ENCODE assay signal across 3 cellular contexts in the genomic region with DNA sequence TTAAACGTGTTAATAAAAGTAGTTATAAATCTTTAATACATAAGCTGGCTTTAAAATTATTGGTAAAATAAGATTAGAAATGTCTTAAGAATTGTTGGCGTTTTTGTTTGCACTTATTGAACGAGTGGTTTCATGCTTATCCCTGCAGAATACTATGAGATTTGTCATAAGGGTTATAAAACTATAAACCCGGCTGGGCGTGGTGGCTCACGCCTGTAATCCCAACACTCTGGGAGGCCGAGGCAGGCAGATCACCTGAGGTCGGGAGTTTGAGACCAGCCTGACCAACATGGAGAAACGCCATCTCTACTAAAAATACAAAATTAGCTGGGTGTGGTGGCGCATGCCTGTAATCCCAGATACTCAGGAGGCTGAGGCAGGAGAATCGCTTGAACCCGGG. TPM values are rescaled to one million over a fixed set of nuclear protein-coding genes. Genes with fewer than 3 reads are reported as not detected.
"Had no signal": no experiment of that assay in that cellular context is flagged by ENCODE, and none has a peak within 500 bp of the region (broad histone marks: within the 10 kb centered on the region; RNA-seq: fewer than 3 reads in every experiment).

No MANE protein-coding gene starts in this region.

RNA-seq across cellular contexts. Expression of gene GP6, which starts 2.6 kb away (rescaled TPM):
- total RNA-seq: subcutaneous adipose tissue, thoracic aorta, urinary bladder had no signal
